Comparison of ENCODE assay signal across 6 cellular contexts in genomic region chr2:74442483-74443297, GRCh38. TPM values are rescaled to one million over a fixed set of nuclear protein-coding genes. Genes with fewer than 3 reads are reported as not detected.
DNase-seq lines count a peak whose midpoint lies in the region; TF ChIP-seq lines count a peak whose summit lies in the region.
"Not testable (repeated sequence)": the region's sequence is repeated elsewhere in the genome, so short reads cannot be mapped to it uniquely, and the experiment has no call there.

No MANE protein-coding gene starts in this region.

- H3K36me3 Mint-ChIP-seq in activated CD4-positive, alpha-beta T cell treated with anti-CD3 and anti-CD28 coated beads, Interleukin-2, amount 10 ng/mL, durations not matched to agents 7 days and 5 days (ENCODE audit: low read depth); chondrocyte (ENCODE audit: low read depth): not testable (repeated sequence)
- H3K36me3 Mint-ChIP-seq in nephron (ENCODE audit: low read depth) = peaks cover 13% of the 10 kb centered on the region

- peaks cover 52% of the 10 kb centered on the region for H3K27me3 Mint-ChIP-seq in activated CD4-positive, alpha-beta T cell treated with anti-CD3 and anti-CD28 coated beads, Interleukin-2, amount 10 ng/mL, durations not matched to agents 7 days and 5 days
- H3K27me3 Mint-ChIP-seq in chondrocyte (ENCODE audit: low read depth); nephron (ENCODE audit: low read depth): not testable (repeated sequence)

- WGBS in GM23248 (ENCODE audit: low coverage in 1 of 2, low lambda C conversion rate in 2 of 2, missing lambda C conversion rate in 2 of 2), 2 experiments = 94 to 95% methylated on average over 16 of the region's 16 CpGs
- WGBS in suprapubic skin = 84% methylated on average over 16 of the region's 16 CpGs

- peak overlapping the region; percentile 55 for H3K4me3 Mint-ChIP-seq in activated CD4-positive, alpha-beta T cell treated with anti-CD3 and anti-CD28 coated beads, Interleukin-2, amount 10 ng/mL, durations not matched to agents 7 days and 5 days
- H3K4me3 Mint-ChIP-seq in chondrocyte (ENCODE audit: unreplicated experiment) (peak overlapping the region; percentile 41), nephron (peak overlapping the region; percentile 96 to 98 (median 98))

- not testable (repeated sequence) for H3K4me2 ChIP-seq in GM23248 (ENCODE audit: unreplicated experiment)

- not testable (repeated sequence) for H3K4me1 Mint-ChIP-seq in activated CD4-positive, alpha-beta T cell treated with anti-CD3 and anti-CD28 coated beads, Interleukin-2, amount 10 ng/mL, durations not matched to agents 7 days and 5 days
- H3K4me1 Mint-ChIP-seq in chondrocyte (ENCODE audit: low read depth) (peaks cover 46% of the 10 kb centered on the region), nephron (peaks cover 35% of the 10 kb centered on the region)

- peaks cover 21% of the 10 kb centered on the region for H3K79me2 ChIP-seq in GM23248 (ENCODE audit: insufficient read depth)

- not testable (repeated sequence) for H3K27me3 ChIP-seq in GM23248 (replicated peaks; ENCODE audit: insufficient read depth); suprapubic skin

- CTCF ChIA-PET in activated CD4-positive, alpha-beta T cell treated with anti-CD3 and anti-CD28 coated beads, Interleukin-2, amount 10 ng/mL, durations not matched to agents 7 days and 5 days (lab: Charles Lee) = interaction anchor here (0.9 to 1.8 kb wide), 4 partner anchors 9 to 20 kb away, joined by 3 to 6 read pairs (median 4); no protein-coding TSS in a partner anchor

- TF ChIP-seq POLR2A in suprapubic skin (IDR thresholded peaks at IDR 0.05) = not testable (repeated sequence)

- TF ChIP-seq CTCF in chondrocyte (IDR thresholded peaks at IDR 0.05); nephron (IDR thresholded peaks at IDR 0.05; ENCODE audit: unreplicated experiment in 3 of 3); suprapubic skin (IDR thresholded peaks at IDR 0.05): not testable (repeated sequence)

- H4K20me1 ChIP-seq in GM23248 (ENCODE audit: insufficient read depth) = not testable (repeated sequence)

- TF ChIP-seq EP300 in suprapubic skin (IDR thresholded peaks at IDR 0.05) = not testable (repeated sequence)

- H2AFZ ChIP-seq in GM23248 = peak overlapping the region; percentile 86

- not testable (repeated sequence) for H3K4me3 ChIP-seq in GM23248
- H3K4me3 ChIP-seq in iPS-11a (ENCODE audit: low read depth, low read length) = peak overlapping the region; percentile 78
- H3K4me3 ChIP-seq in suprapubic skin = peak overlapping the region; percentile 65

- in situ Hi-C loops in GM23248 (cut with MboI) = not testable (repeated sequence)

- H3K9me3 Mint-ChIP-seq in activated CD4-positive, alpha-beta T cell treated with anti-CD3 and anti-CD28 coated beads, Interleukin-2, amount 10 ng/mL, durations not matched to agents 7 days and 5 days; chondrocyte (ENCODE audit: low read depth); nephron: not testable (repeated sequence)

- DNase-seq in GM23248; activated CD4-positive, alpha-beta T cell treated with anti-CD3 and anti-CD28 coated beads, Interleukin-2, amount 10 ng/mL, durations not matched to agents 7 days and 5 days; chondrocyte (ENCODE audit: low spot score): not testable (repeated sequence)
- peak in 1 of 2 donors; percentile 55 for DNase-seq in suprapubic skin (ENCODE audit: low spot score in 2 of 2)

- not testable (repeated sequence) for H3K9ac ChIP-seq in GM23248

- POLR2A ChIA-PET in activated CD4-positive, alpha-beta T cell treated with anti-CD3 and anti-CD28 coated beads, Interleukin-2, amount 10 ng/mL, durations not matched to agents 7 days and 5 days (lab: Charles Lee) = not testable (repeated sequence)

- not testable (repeated sequence) for H3F3A ChIP-seq in GM23248 (ENCODE audit: insufficient read depth)

- H3K27ac Mint-ChIP-seq in activated CD4-positive, alpha-beta T cell treated with anti-CD3 and anti-CD28 coated beads, Interleukin-2, amount 10 ng/mL, durations not matched to agents 7 days and 5 days; chondrocyte (ENCODE audit: unreplicated experiment): not testable (repeated sequence)
- H3K27ac Mint-ChIP-seq in nephron = peak overlapping the region; percentile 99 to 100 (median 99)

- H3K9me2 ChIP-seq in GM23248 (ENCODE audit: insufficient read depth) = not testable (repeated sequence)

- H3K27ac ChIP-seq in GM23248 = not testable (repeated sequence)
- peak overlapping the region; percentile 84 for H3K27ac ChIP-seq in suprapubic skin

- H3K9me3 ChIP-seq in GM23248 (ENCODE audit: low read depth); suprapubic skin: not testable (repeated sequence)

- H3K4me1 ChIP-seq in GM23248 (ENCODE audit: insufficient read depth) = not testable (repeated sequence)
- peaks cover 32% of the 10 kb centered on the region for H3K4me1 ChIP-seq in suprapubic skin

- not testable (repeated sequence) for H3K36me3 ChIP-seq in GM23248 (ENCODE audit: low read depth); suprapubic skin

RNA-seq across cellular contexts. Expression of gene RTKN, which starts 1.0 kb away (rescaled TPM):
- 13.5 and 17.5 TPM in 2 replicates for total RNA-seq in GM23248 (2014; rRNA removed; shearing (Covaris generic))
- polyA plus RNA-seq in GM23248 (2016; fragmentation: Nextera tagmentation; extraction: Ambion mirVana) = 13.0 and 14.5 TPM in 2 replicates
- total RNA-seq in activated CD4-positive, alpha-beta T cell treated with anti-CD3 and anti-CD28 coated beads, Interleukin-2, amount 10 ng/mL, durations not matched to agents 7 days and 5 days = under 1 TPM; 0.62 to 0.82 TPM
- total RNA-seq in chondrocyte = 18.3 to 32.4 TPM (median 20.4 TPM) in 3 replicates
- total RNA-seq in suprapubic skin = 10 to 100 TPM; 48.2 to 63.1 (median 56.7) TPM

RNA-seq across cellular contexts. Expression of gene INO80B, which starts 12.2 kb away (rescaled TPM):
- total RNA-seq in GM23248 (2014; rRNA removed; shearing (Covaris generic)) = 10.9 and 32.5 TPM in 2 replicates
- polyA plus RNA-seq in GM23248 (2016; fragmentation: Nextera tagmentation; extraction: Ambion mirVana) = 3.8 and 4.9 TPM in 2 replicates
- total RNA-seq in activated CD4-positive, alpha-beta T cell treated with anti-CD3 and anti-CD28 coated beads, Interleukin-2, amount 10 ng/mL, durations not matched to agents 7 days and 5 days = 10 to 100 TPM; 28.9 to 32.1 TPM
- 23.2 to 35.0 TPM (median 24.3 TPM) in 3 replicates for total RNA-seq in chondrocyte
- total RNA-seq in suprapubic skin = 10 to 100 TPM; 15.9 to 75.9 (median 36.0) TPM

RNA-seq across cellular contexts. Expression of gene WBP1, which starts 15.5 kb away (rescaled TPM):
- total RNA-seq in GM23248 (2014; rRNA removed; shearing (Covaris generic)) = 37.9 and 58.7 TPM in 2 replicates
- polyA plus RNA-seq in GM23248 (2016; fragmentation: Nextera tagmentation; extraction: Ambion mirVana) = 42.4 and 47.1 TPM in 2 replicates
- 10 to 100 TPM; 52.5 to 52.6 TPM for total RNA-seq in activated CD4-positive, alpha-beta T cell treated with anti-CD3 and anti-CD28 coated beads, Interleukin-2, amount 10 ng/mL, durations not matched to agents 7 days and 5 days
- total RNA-seq in chondrocyte = 56.1 to 93.0 TPM (median 62.4 TPM) in 3 replicates
- 100 to 1,000 TPM in 1 of 4 donors, 10 to 100 TPM in 3; 40.7 to 121 (median 47.0) TPM for total RNA-seq in suprapubic skin

RNA-seq across cellular contexts. Expression of gene WDR54, which starts 21.2 kb away (rescaled TPM):
- 33.4 and 45.0 TPM in 2 replicates for total RNA-seq in GM23248 (2014; rRNA removed; shearing (Covaris generic))
- polyA plus RNA-seq in GM23248 (2016; fragmentation: Nextera tagmentation; extraction: Ambion mirVana) = 50.8 and 53.3 TPM in 2 replicates
- total RNA-seq in activated CD4-positive, alpha-beta T cell treated with anti-CD3 and anti-CD28 coated beads, Interleukin-2, amount 10 ng/mL, durations not matched to agents 7 days and 5 days = 10 to 100 TPM; 71.3 to 80.7 TPM
- total RNA-seq in chondrocyte (10.4 to 11.2 TPM (median 11.0 TPM) in 3 replicates), suprapubic skin (10 to 100 TPM in 2 of 4 donors, 1 to 10 TPM in 2; 5.0 to 12.0 (median 8.5) TPM)

RNA-seq across cellular contexts. Expression of gene C2orf81, which starts 21.3 kb away (rescaled TPM):
- total RNA-seq in GM23248 (2014; rRNA removed; shearing (Covaris generic)) = 1.6 and 3.5 TPM in 2 replicates
- 6.0 TPM in 2 replicates for polyA plus RNA-seq in GM23248 (2016; fragmentation: Nextera tagmentation; extraction: Ambion mirVana)
- 1 to 10 TPM; 3.0 to 3.3 TPM for total RNA-seq in activated CD4-positive, alpha-beta T cell treated with anti-CD3 and anti-CD28 coated beads, Interleukin-2, amount 10 ng/mL, durations not matched to agents 7 days and 5 days
- total RNA-seq in chondrocyte (1.3 to 3.4 TPM (median 1.5 TPM) in 3 replicates), suprapubic skin (1 to 10 TPM in 3 of 4 donors, under 1 TPM in 1; 0.87 to 2.1 (median 1.4) TPM)

Comparison
In these comparisons a context has a peak if more than half of its experiments do, and no peak if none do; other contexts are left out.
1. H3K4me3 Mint-ChIP-seq: peak in every context shown above with its lines; median percentile 98 in nephron; 55 in activated CD4-positive, alpha-beta T cell treated with anti-CD3 and anti-CD28 coated beads, Interleukin-2, amount 10 ng/mL, durations not matched to agents 7 days and 5 days; 41 in chondrocyte.